ENCODE assay signal across 13 cellular contexts in the genomic region with DNA sequence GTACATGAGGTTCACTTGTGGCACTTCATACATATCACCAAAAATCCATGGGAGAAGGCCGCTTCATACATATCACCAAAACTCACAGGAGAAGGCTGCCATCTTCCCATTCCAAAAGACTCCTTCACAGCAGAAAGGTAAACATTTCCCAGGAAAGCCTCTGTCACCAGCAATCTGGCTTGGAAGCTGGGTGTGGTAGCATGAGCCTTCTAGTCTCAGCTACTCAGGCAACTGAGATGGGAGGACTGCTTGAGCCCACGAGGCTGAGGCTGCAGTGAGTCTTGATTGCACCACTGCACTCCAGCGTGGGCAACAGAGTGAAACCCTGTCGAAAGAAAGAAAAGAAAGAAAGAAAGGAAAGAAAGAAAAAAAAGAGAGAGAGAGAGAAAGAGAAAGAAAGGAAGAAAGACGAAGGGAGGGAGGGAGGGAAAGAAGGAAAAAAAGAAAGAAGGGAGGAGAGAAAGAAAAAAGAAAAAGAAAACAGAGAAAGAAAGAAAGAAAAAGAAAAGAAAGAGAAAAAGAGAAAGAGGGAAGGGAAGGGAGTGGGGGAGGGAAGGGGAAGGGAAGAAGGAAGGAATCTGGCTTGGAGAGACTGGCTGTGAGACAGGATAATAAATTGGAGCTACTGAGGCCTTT. TPM values are rescaled to one million over a fixed set of nuclear protein-coding genes. Genes with fewer than 3 reads are reported as not detected.
DNase-seq lines count a peak whose midpoint lies in the region; ATAC-seq and TF ChIP-seq lines count a peak whose summit lies in the region.
"Had no signal": no experiment of that assay in that cellular context is flagged by ENCODE, and none has a peak within 500 bp of the region (broad histone marks: within the 10 kb centered on the region; RNA-seq: fewer than 3 reads in every experiment).

No MANE protein-coding gene starts in this region.

- no peak overlapping the region for H2BK20ac ChIP-seq in H9 (ENCODE audit: low read depth, low read length, poor library complexity, severe bottlenecking)

- peak overlapping the region; percentile 20 for H3K4me2 ChIP-seq in H9 (ENCODE audit: insufficient read depth, insufficient read length, low read length)
- peak overlapping the region; percentile 24 for H3K4me2 ChIP-seq in neuronal stem cell (ENCODE audit: insufficient read depth, low read length, poor library complexity, severe bottlenecking)

- H3K23me2 ChIP-seq in H9 (ENCODE audit: insufficient read length, low read depth, low read length, poor library complexity, severe bottlenecking): peaks cover 4% of the 10 kb centered on the region

- no peaks in the 10 kb centered on the region for H4K20me1 ChIP-seq in H9 (ENCODE audit: control insufficient read depth, insufficient read depth, insufficient read length)

- H3K4me3 Mint-ChIP-seq in CD4-positive, CD25-positive, alpha-beta regulatory T cell: peak overlapping the region; percentile 63 to 99 (median 82)
- peak overlapping the region; percentile 50 to 78 for H3K4me3 Mint-ChIP-seq in H9
- H3K4me3 Mint-ChIP-seq in central memory CD8-positive, alpha-beta T cell: peak overlapping the region; percentile 54
- H3K4me3 Mint-ChIP-seq: activated T-cell treated with anti-CD3 and anti-CD28 coated beads, Interleukin-2, amount 50 U/mL, for 4 hours had no signal

- H3K56ac ChIP-seq in H9 (ENCODE audit: insufficient read length, low read depth, low read length): no peak overlapping the region

- no peak overlapping the region for H3T11ph ChIP-seq in H9 (ENCODE audit: low read length)

- peaks cover 54% of the 10 kb centered on the region for H3K79me2 ChIP-seq in H9 (ENCODE audit: insufficient read depth, low read length)

- DNase-seq in CD4-positive, CD25-positive, alpha-beta regulatory T cell: no peak
- no peak for DNase-seq in H9
- DNase-seq in central memory CD8-positive, alpha-beta T cell (ENCODE audit: low spot score in 2 of 2): no peak
- no peak for DNase-seq in neuronal stem cell (ENCODE audit: low spot score)
- DNase-seq in H4 (ENCODE audit: low spot score): no peak
- no peak for DNase-seq in NCI-H146 treated with DMSO at 0.1 percent for 48 hours (lab: John Stamatoyannopoulos, UW; ENCODE audit: unreplicated experiment)
- DNase-seq: activated T-cell treated with anti-CD3 and anti-CD28 coated beads, Interleukin-2, amount 50 U/mL, for 4 hours; NCI-H1092; NCI-H510A treated with DMSO at 0.1 percent for 48 hours had no signal

- H3K79me1 ChIP-seq in H9 (ENCODE audit: insufficient read depth, low read depth, low read length, poor library complexity, severe bottlenecking) (peaks cover 5% of the 10 kb centered on the region), neuronal stem cell (ENCODE audit: low read depth, low read length) (no peaks in the 10 kb centered on the region)

- no peak overlapping the region for H3K23ac ChIP-seq in H9 (ENCODE audit: insufficient read length, low read depth, low read length)
- H3K23ac ChIP-seq in neuronal stem cell (ENCODE audit: low read depth, low read length, poor library complexity): no peak overlapping the region

- H4K8ac ChIP-seq in H9 (replicated peaks; ENCODE audit: insufficient read length, low read depth, low read length): no peak overlapping the region
- no peak overlapping the region for H4K8ac ChIP-seq in neuronal stem cell (ENCODE audit: low read depth, low read length)

- no peak overlapping the region for H3K18ac ChIP-seq in H9 (ENCODE audit: insufficient read length, low read depth, low read length)
- H3K18ac ChIP-seq in neuronal stem cell (ENCODE audit: low read length): no peak overlapping the region

- H3K14ac ChIP-seq in H9 (ENCODE audit: insufficient read depth, low read length) (no peak overlapping the region; the same call in none of the 2 replicates), neuronal stem cell (ENCODE audit: low read length) (no peak overlapping the region)

- no peaks in the 10 kb centered on the region for H3K9me3 Mint-ChIP-seq in CD4-positive, CD25-positive, alpha-beta regulatory T cell
- H3K9me3 Mint-ChIP-seq in H9: no peaks in the 10 kb centered on the region; a peak in 1 of 5 replicates
- no peaks in the 10 kb centered on the region for H3K9me3 Mint-ChIP-seq in central memory CD8-positive, alpha-beta T cell
- H3K9me3 Mint-ChIP-seq: activated T-cell treated with anti-CD3 and anti-CD28 coated beads, Interleukin-2, amount 50 U/mL, for 4 hours had no signal

- H3K4ac ChIP-seq in H9 (ENCODE audit: low read depth, low read length) (no peak overlapping the region), neuronal stem cell (ENCODE audit: low read length) (no peak overlapping the region)

- H2BK5ac ChIP-seq in H9 (ENCODE audit: insufficient read length, low read length) (no peak overlapping the region), neuronal stem cell (ENCODE audit: low read length) (no peak overlapping the region)

- H3K27me3 Mint-ChIP-seq in CD4-positive, CD25-positive, alpha-beta regulatory T cell: no peaks in the 10 kb centered on the region
- H3K27me3 Mint-ChIP-seq in H9 (ENCODE audit: low read depth): no peaks in the 10 kb centered on the region
- no peaks in the 10 kb centered on the region for H3K27me3 Mint-ChIP-seq in central memory CD8-positive, alpha-beta T cell

- peaks cover 58 to 98% (median 83%) of the 10 kb centered on the region in 4 donors for H3K4me1 Mint-ChIP-seq in CD4-positive, CD25-positive, alpha-beta regulatory T cell
- H3K4me1 Mint-ChIP-seq in H9: peaks cover 98% of the 10 kb centered on the region in 2 experiments
- H3K4me1 Mint-ChIP-seq in central memory CD8-positive, alpha-beta T cell: peaks cover 77% of the 10 kb centered on the region

- no peaks in the 10 kb centered on the region for H3K9me3 ChIP-seq in CD4-positive, CD25-positive, alpha-beta regulatory T cell (ENCODE audit: control insufficient read depth in 2 of 2, low read length in 2 of 2)
- H3K9me3 ChIP-seq in H9 (ENCODE audit: control insufficient read depth, low read depth, low read length) (no peaks in the 10 kb centered on the region), neuronal stem cell (replicated peaks in 1 of 2; ENCODE audit: control insufficient read depth in 2 of 2, insufficient read depth in 1 of 2, low read depth in 1 of 2, low read length in 2 of 2) (no peaks in the 10 kb centered on the region)

- ATAC-seq in CD4-positive, CD25-positive, alpha-beta regulatory T cell (ENCODE audit: low read depth in 2 of 2): no peak
- no peak for ATAC-seq in central memory CD8-positive, alpha-beta T cell (replicated peaks; ENCODE audit: extremely low read depth, poor library complexity, severe bottlenecking)
- no peak for ATAC-seq in HG02763 (IDR thresholded peaks at IDR 0.05; ENCODE audit: unreplicated experiment)
- no peak for ATAC-seq in activated CD4-positive, CD25-positive, alpha-beta regulatory T cell treated with anti-CD3 and anti-CD28 coated beads, Interleukin-2, amount 50 U/mL, for 24 hours
- ATAC-seq: activated T-cell treated with anti-CD3 and anti-CD28 coated beads, Interleukin-2, amount 50 U/mL, for 4 hours had no signal

- no peak overlapping the region for H4K91ac ChIP-seq in H9 (ENCODE audit: insufficient read length, low read depth, low read length)
- no peak overlapping the region for H4K91ac ChIP-seq in neuronal stem cell (ENCODE audit: low read depth, low read length, poor library complexity)

- WGBS in H9 (ENCODE audit: extremely low coverage, insufficient read length, low lambda C conversion rate): no CpG with 5 or more reads among the region's 5 CpGs
- no CpG with 5 or more reads among the region's 5 CpGs for WGBS in neuronal stem cell (ENCODE audit: extremely low coverage in 2 of 2, insufficient read length in 2 of 2, insufficient replicate concordance in 1 of 2), 2 donors

- H2BK120ac ChIP-seq in H9 (ENCODE audit: low read depth, low read length, poor library complexity, severe bottlenecking) (no peak overlapping the region), neuronal stem cell (ENCODE audit: low read depth, low read length) (no peak overlapping the region)

- peak overlapping the region; percentile 70 for H3K27ac ChIP-seq in CD4-positive, CD25-positive, alpha-beta regulatory T cell (ENCODE audit: insufficient read depth, low read length, poor library complexity, severe bottlenecking)
- H3K27ac ChIP-seq in H9 (ENCODE audit: insufficient read length, low read depth, low read length) (peak overlapping the region; percentile 34), neuronal stem cell (replicated peaks; ENCODE audit: low read length) (peak overlapping the region; percentile 45)
- H3K27ac ChIP-seq: cardiac muscle cell, RWPE1 had no signal

- H3K27me3 ChIP-seq in CD4-positive, CD25-positive, alpha-beta regulatory T cell (ENCODE audit: control insufficient read depth, insufficient read depth, low read length): no peaks in the 10 kb centered on the region
- no peaks in the 10 kb centered on the region for H3K27me3 ChIP-seq in H9 (ENCODE audit: insufficient read depth, low read length)
- H3K27me3 ChIP-seq in neuronal stem cell (ENCODE audit: control insufficient read depth in 3 of 3, insufficient read depth in 3 of 3, low read depth in 1 of 3, low read length in 3 of 3): no peaks in the 10 kb centered on the region
- H3K27me3 ChIP-seq: cardiac muscle cell had no signal

- no peak overlapping the region for H2BK15ac ChIP-seq in H9 (ENCODE audit: low read depth, low read length)
- H2BK15ac ChIP-seq in neuronal stem cell (ENCODE audit: low read length): no peak overlapping the region

- peak overlapping the region; percentile 81 to 96 (median 95) for H3K27ac Mint-ChIP-seq in CD4-positive, CD25-positive, alpha-beta regulatory T cell
- peak overlapping the region; percentile 90 to 99 (median 94) for H3K27ac Mint-ChIP-seq in H9
- H3K27ac Mint-ChIP-seq in central memory CD8-positive, alpha-beta T cell (ENCODE audit: low read depth): peak overlapping the region; percentile 87

- no peak for TF ChIP-seq CTCF in H9 (conservative IDR thresholded peaks at IDR 0.05)

- H4K5ac ChIP-seq in H9 (ENCODE audit: insufficient read length, low read depth, low read length): no peak overlapping the region

- H2AK5ac ChIP-seq in H9 (ENCODE audit: insufficient read length, low read length) (peak overlapping the region; percentile 62), neuronal stem cell (ENCODE audit: low read depth, low read length) (no peak overlapping the region)

- no peaks in the 10 kb centered on the region for H3K36me3 ChIP-seq in CD4-positive, CD25-positive, alpha-beta regulatory T cell (ENCODE audit: control insufficient read depth, insufficient read depth, low read length)
- H3K36me3 ChIP-seq in neuronal stem cell (replicated peaks in 1 of 2; ENCODE audit: control insufficient read depth in 2 of 2, insufficient read depth in 2 of 2, low read length in 2 of 2): peaks cover 0 to 24% of the 10 kb centered on the region in 2 donors
- H3K36me3 ChIP-seq: cardiac muscle cell had no signal

- H3K36me3 Mint-ChIP-seq in CD4-positive, CD25-positive, alpha-beta regulatory T cell: no peaks in the 10 kb centered on the region
- H3K36me3 Mint-ChIP-seq in H9 (ENCODE audit: insufficient read depth in 1 of 3, low read depth in 3 of 3): peaks cover 2 to 10% (median 7%) of the 10 kb centered on the region in 3 experiments; a peak in 3 of 7 replicates
- peaks cover 5% of the 10 kb centered on the region for H3K36me3 Mint-ChIP-seq in central memory CD8-positive, alpha-beta T cell (ENCODE audit: insufficient read depth)

- H2AFZ ChIP-seq in H9 (ENCODE audit: low read length) (no peak overlapping the region), neuronal stem cell (ENCODE audit: low read length) (no peak overlapping the region)

- peak overlapping the region; percentile 92 for H3K4me3 ChIP-seq in CD4-positive, CD25-positive, alpha-beta regulatory T cell (ENCODE audit: low read depth, low read length)
- no peak overlapping the region for H3K4me3 ChIP-seq in neuronal stem cell (ENCODE audit: low read length in 2 of 2)
- H3K4me3 ChIP-seq: cardiac muscle cell had no signal

- H3K4me1 ChIP-seq in CD4-positive, CD25-positive, alpha-beta regulatory T cell (ENCODE audit: control insufficient read depth, insufficient read depth, low read length, poor library complexity, severe bottlenecking): peaks cover 99% of the 10 kb centered on the region
- H3K4me1 ChIP-seq in H9 (ENCODE audit: insufficient read depth, low read length) (peaks cover 31% of the 10 kb centered on the region), neuronal stem cell (ENCODE audit: control insufficient read depth in 2 of 2, insufficient read depth in 1 of 2, low read depth in 1 of 2, low read length in 2 of 2) (peaks cover 28 to 71% of the 10 kb centered on the region in 2 donors)

- no peak overlapping the region for H2BK12ac ChIP-seq in H9 (ENCODE audit: insufficient read length, low read depth, low read length)
- H2BK12ac ChIP-seq in neuronal stem cell (ENCODE audit: low read length): no peak overlapping the region

- H3K9ac ChIP-seq in H9 (ENCODE audit: extremely low read depth, insufficient read length, low read length) (peak overlapping the region; percentile 26), neuronal stem cell (ENCODE audit: low read depth, low read length, poor library complexity) (no peak overlapping the region)

RNA-seq across cellular contexts. Expression of a gene that starts 7.2 kb away (rescaled TPM):
- 81.3 TPM for total RNA-seq in CD4-positive, CD25-positive, alpha-beta regulatory T cell
- polyA plus RNA-seq in CD4-positive, CD25-positive, alpha-beta regulatory T cell: 10 to 100 TPM; 46.7 to 67.6 (median 64.4) TPM
- 63.3 and 70.3 TPM in 2 replicates for total RNA-seq in H9 (2021)
- 183 TPM for polyA plus RNA-seq in neuronal stem cell (2013, experiment 1 of 2)
- polyA plus RNA-seq in neuronal stem cell (2013, experiment 2 of 2): 174 TPM
- 3.2 and 5.0 TPM in 2 replicates for total RNA-seq in H4 (2014; rRNA removed; shearing (Covaris generic))

Comparison
In these comparisons a context has a peak if more than half of its experiments do, and no peak if none do; other contexts are left out.
1. RNA of a gene that starts 7.2 kb away (total RNA-seq): 81.3 TPM in CD4-positive, CD25-positive, alpha-beta regulatory T cell (single experiment) and 63.3 to 70.3 TPM in H9; 3.2 to 5.0 TPM in H4; every median in the first group is over 10 times any median in the second.
2. Peak in every context shown above with its lines, with median percentiles within 50 percentile points of each other: H3K27ac ChIP-seq, H3K27ac Mint-ChIP-seq and H3K4me3 Mint-ChIP-seq.